In the genomic region with DNA sequence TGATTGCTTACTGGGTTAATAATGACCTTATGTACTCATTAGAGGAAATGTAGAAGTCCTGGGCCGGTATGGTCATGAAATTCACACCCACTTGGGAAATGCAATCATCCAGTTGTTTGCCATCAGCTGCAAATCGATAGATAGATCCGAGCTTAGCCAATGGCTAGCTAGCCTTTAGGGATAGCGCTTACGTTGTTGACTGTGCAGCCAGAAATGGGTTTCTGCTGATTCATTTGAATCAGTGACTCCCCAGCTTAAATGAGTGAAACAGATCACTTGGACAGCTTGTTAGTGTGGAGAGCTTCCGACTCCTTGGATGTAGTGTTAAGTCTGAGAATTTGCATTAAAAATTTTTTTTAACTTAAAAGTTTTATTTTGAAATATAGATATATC, we compare ENCODE assay signal across 1 cellular context.
TF ChIP-seq lines count a peak whose summit lies in the region.

No MANE protein-coding gene starts in this region.

TF ChIP-seq in IMR-90, 13 proteins besides CTCF, POLR2A, EP300 and RAD21:
- no peak for TF ChIP-seq CEBPB (IDR thresholded peaks at IDR 0.05; ENCODE audit: low read depth, low read length)
- no peak for TF ChIP-seq MXI1 (IDR thresholded peaks at IDR 0.05; ENCODE audit: borderline replicate concordance, low read depth, low read length)
- TF ChIP-seq, protein P1, sequence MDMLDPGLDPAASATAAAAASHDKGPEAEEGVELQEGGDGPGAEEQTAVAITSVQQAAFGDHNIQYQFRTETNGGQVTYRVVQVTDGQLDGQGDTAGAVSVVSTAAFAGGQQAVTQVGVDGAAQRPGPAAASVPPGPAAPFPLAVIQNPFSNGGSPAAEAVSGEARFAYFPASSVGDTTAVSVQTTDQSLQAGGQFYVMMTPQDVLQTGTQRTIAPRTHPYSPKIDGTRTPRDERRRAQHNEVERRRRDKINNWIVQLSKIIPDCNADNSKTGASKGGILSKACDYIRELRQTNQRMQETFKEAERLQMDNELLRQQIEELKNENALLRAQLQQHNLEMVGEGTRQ (IDR thresholded peaks at IDR 0.05; ENCODE audit: low read depth, low read length), result no peak
- TF ChIP-seq MAZ (IDR thresholded peaks at IDR 0.05; ENCODE audit: borderline replicate concordance, low read depth, low read length), result no peak
- no peak for TF ChIP-seq SMC3 (IDR thresholded peaks at IDR 0.05; ENCODE audit: low read depth, low read length)
- no peak for TF ChIP-seq NFE2L2 (IDR thresholded peaks at IDR 0.05; ENCODE audit: low read depth, low read length)
- TF ChIP-seq FOS (IDR thresholded peaks at IDR 0.05; ENCODE audit: low read depth, low read length), result no peak
- no peak for TF ChIP-seq RCOR1 (IDR thresholded peaks at IDR 0.05; ENCODE audit: insufficient replicate concordance, low read length)
- TF ChIP-seq MAFK (IDR thresholded peaks at IDR 0.05; ENCODE audit: low read depth, low read length), result no peak
- TF ChIP-seq, protein P2, sequence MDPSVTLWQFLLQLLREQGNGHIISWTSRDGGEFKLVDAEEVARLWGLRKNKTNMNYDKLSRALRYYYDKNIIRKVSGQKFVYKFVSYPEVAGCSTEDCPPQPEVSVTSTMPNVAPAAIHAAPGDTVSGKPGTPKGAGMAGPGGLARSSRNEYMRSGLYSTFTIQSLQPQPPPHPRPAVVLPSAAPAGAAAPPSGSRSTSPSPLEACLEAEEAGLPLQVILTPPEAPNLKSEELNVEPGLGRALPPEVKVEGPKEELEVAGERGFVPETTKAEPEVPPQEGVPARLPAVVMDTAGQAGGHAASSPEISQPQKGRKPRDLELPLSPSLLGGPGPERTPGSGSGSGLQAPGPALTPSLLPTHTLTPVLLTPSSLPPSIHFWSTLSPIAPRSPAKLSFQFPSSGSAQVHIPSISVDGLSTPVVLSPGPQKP (IDR thresholded peaks at IDR 0.05; ENCODE audit: borderline replicate concordance, low read depth, low read length), result no peak
- no peak for TF ChIP-seq RFX5 (IDR thresholded peaks at IDR 0.05; ENCODE audit: low read depth, low read length)
- no peak for TF ChIP-seq BHLHE40 (IDR thresholded peaks at IDR 0.05; ENCODE audit: low read depth, low read length)
